8 cellular contexts compared by ENCODE assay signal in genomic region chr7:156640257-156640948, GRCh38. TPM values are rescaled to one million over a fixed set of nuclear protein-coding genes. Genes with fewer than 3 reads are reported as not detected.
DNase-seq lines count a peak whose midpoint lies in the region; ATAC-seq and TF ChIP-seq lines count a peak whose summit lies in the region.

RNF32 (plus strand) TSS chr7:156640774; CDS start chr7:156643878, 3,104 bp downstream.

- H3K4me2 ChIP-seq in osteoblast (ENCODE audit: insufficient read depth, low read length), result peak within 1 kb of the TSS; percentile 79

- H3K4me3 ChIP-seq in LNCaP clone FGC (ENCODE audit: low read depth, low read length), result peak within 1 kb of the TSS; percentile 79
- H3K4me3 ChIP-seq in osteoblast (ENCODE audit: insufficient read depth, low read length), result peak within 1 kb of the TSS; percentile 82
- H3K4me3 ChIP-seq in thoracic aorta, result peak within 1 kb of the TSS; percentile 78

- ATAC-seq in GM21825 (IDR thresholded peaks at IDR 0.05; ENCODE audit: unreplicated experiment), result peak; percentile 83
- peak; percentile 64 for ATAC-seq in thoracic aorta (ENCODE audit: insufficient number of reproducible peaks, low FRiP score, low read depth)

- H3K36me3 ChIP-seq in osteoblast (ENCODE audit: insufficient read depth, low read length), result no peaks in the 10 kb centered on the region
- no peaks in the 10 kb centered on the region for H3K36me3 ChIP-seq in thoracic aorta

- peaks cover 4% of the 10 kb centered on the region for H3K9me3 Mint-ChIP-seq in activated naive CD4-positive, alpha-beta T cell treated with anti-CD3 and anti-CD28 coated beads for 36 hours

- CTCF ChIA-PET in activated naive CD4-positive, alpha-beta T cell treated with anti-CD3 and anti-CD28 coated beads for 36 hours (lab: Charles Lee), result no interaction called here

- DNase-seq in Daoy (ENCODE audit: low read depth), result peak; percentile 100
- DNase-seq in LNCaP clone FGC (ENCODE audit: low read depth), result peak; percentile 70
- DNase-seq in SHP77 treated with DMSO at 0.1 percent for 48 hours (lab: John Stamatoyannopoulos, UW), result peak; percentile 73
- peak; percentile 98 for DNase-seq in activated naive CD4-positive, alpha-beta T cell treated with anti-CD3 and anti-CD28 coated beads for 36 hours
- peak; percentile 99 for DNase-seq in germinal center (ENCODE audit: low spot score)
- peak; percentile 99 for DNase-seq in osteoblast (ENCODE audit: insufficient read length, low spot score, missing footprints)
- peak; percentile 45 for DNase-seq in thoracic aorta (ENCODE audit: low spot score)

- H3K27ac Mint-ChIP-seq in activated naive CD4-positive, alpha-beta T cell treated with anti-CD3 and anti-CD28 coated beads for 36 hours, result no peak within 1 kb of the TSS

- H3K27me3 Mint-ChIP-seq in activated naive CD4-positive, alpha-beta T cell treated with anti-CD3 and anti-CD28 coated beads for 36 hours (ENCODE audit: low read depth), result peaks cover 28% of the 10 kb centered on the region

- intact Hi-C loops in activated naive CD4-positive, alpha-beta T cell treated with anti-CD3 and anti-CD28 coated beads for 36 hours (cut with micrococcal nuclease), result loop anchor here (1.0 to 10.0 kb wide), 7 partner anchors 27 to 996 kb away; partner anchors contain the start of genes LMBR1 and RBM33

- H3K36me3 Mint-ChIP-seq in activated naive CD4-positive, alpha-beta T cell treated with anti-CD3 and anti-CD28 coated beads for 36 hours (ENCODE audit: low read depth), result peaks cover 6% of the 10 kb centered on the region

- H2AFZ ChIP-seq in osteoblast (ENCODE audit: low read length), result peak within 1 kb of the TSS; percentile 92

- H3K79me2 ChIP-seq in osteoblast (ENCODE audit: insufficient read depth, low read length), result peaks cover 5% of the 10 kb centered on the region

- H3K27me3 ChIP-seq in osteoblast (ENCODE audit: insufficient read depth, low read length) (no peaks in the 10 kb centered on the region), thoracic aorta (replicated peaks; ENCODE audit: insufficient read depth) (no peaks in the 10 kb centered on the region)

- peaks cover 10% of the 10 kb centered on the region for H3K4me1 Mint-ChIP-seq in activated naive CD4-positive, alpha-beta T cell treated with anti-CD3 and anti-CD28 coated beads for 36 hours (ENCODE audit: low read depth)

- H4K20me1 ChIP-seq in osteoblast (ENCODE audit: insufficient read depth, low read length), result no peaks in the 10 kb centered on the region

- H3K9me3 ChIP-seq in osteoblast (ENCODE audit: low read depth, low read length), result no peaks in the 10 kb centered on the region
- no peaks in the 10 kb centered on the region for H3K9me3 ChIP-seq in thoracic aorta

- no peak for TF ChIP-seq CTCF in LNCaP clone FGC (IDR thresholded peaks at IDR 0.05; ENCODE audit: control insufficient read depth, extremely low read depth, insufficient read depth)
- no peak for TF ChIP-seq CTCF in osteoblast (IDR thresholded peaks at IDR 0.05; ENCODE audit: extremely low read depth, low read depth, low read length)
- no peak for TF ChIP-seq CTCF in thoracic aorta (IDR thresholded peaks at IDR 0.05)

- peak within 1 kb of the TSS; percentile 78 for H3K4me3 Mint-ChIP-seq in activated naive CD4-positive, alpha-beta T cell treated with anti-CD3 and anti-CD28 coated beads for 36 hours

- H3K4me1 ChIP-seq in osteoblast (ENCODE audit: insufficient read depth, low read length) (peaks cover 11% of the 10 kb centered on the region), thoracic aorta (ENCODE audit: control insufficient read depth in 1 of 2, low read depth in 2 of 2) (peaks cover 5% of the 10 kb centered on the region in 2 donors)

- H3K27ac ChIP-seq in osteoblast (ENCODE audit: low read depth, low read length), result peak within 1 kb of the TSS; percentile 47
- peak within 1 kb of the TSS in 1 of 2 donors; percentile 20 for H3K27ac ChIP-seq in thoracic aorta

RNA-seq across cellular contexts. Expression of gene RNF32, which starts in this region (rescaled TPM):
- 1.6 and 3.2 TPM in 2 replicates for total RNA-seq in Daoy (2014; rRNA removed; shearing (Covaris generic))
- under 1 TPM; 0.31 to 0.64 TPM for total RNA-seq in activated naive CD4-positive, alpha-beta T cell treated with anti-CD3 and anti-CD28 coated beads for 36 hours
- total RNA-seq in osteoblast (under 0.01 and 0.29 TPM in 2 replicates), thoracic aorta (not detected)

Comparison
In these comparisons a context has a peak if more than half of its experiments do, and no peak if none do; other contexts are left out.
1. Peak in DNase-seq in activated naive CD4-positive, alpha-beta T cell treated with anti-CD3 and anti-CD28 coated beads for 36 hours; RNA of the gene not detected or under 1 TPM.
2. Peak in DNase-seq, H3K4me3 ChIP-seq, H3K27ac ChIP-seq and H3K4me2 ChIP-seq in osteoblast; RNA of the gene not detected or under 1 TPM.
3. Peak in DNase-seq, ATAC-seq and H3K4me3 ChIP-seq in thoracic aorta; RNA of the gene not detected or under 1 TPM.
4. DNase-seq: peak in every context shown above with its lines; median percentile 100 in Daoy; 99 in germinal center; 99 in osteoblast; 98 in activated naive CD4-positive, alpha-beta T cell treated with anti-CD3 and anti-CD28 coated beads for 36 hours; 73 in SHP77 treated with DMSO at 0.1 percent for 48 hours; 70 in LNCaP clone FGC; 45 in thoracic aorta.